ENCODE assay signal across 12 cellular contexts in the genomic region with DNA sequence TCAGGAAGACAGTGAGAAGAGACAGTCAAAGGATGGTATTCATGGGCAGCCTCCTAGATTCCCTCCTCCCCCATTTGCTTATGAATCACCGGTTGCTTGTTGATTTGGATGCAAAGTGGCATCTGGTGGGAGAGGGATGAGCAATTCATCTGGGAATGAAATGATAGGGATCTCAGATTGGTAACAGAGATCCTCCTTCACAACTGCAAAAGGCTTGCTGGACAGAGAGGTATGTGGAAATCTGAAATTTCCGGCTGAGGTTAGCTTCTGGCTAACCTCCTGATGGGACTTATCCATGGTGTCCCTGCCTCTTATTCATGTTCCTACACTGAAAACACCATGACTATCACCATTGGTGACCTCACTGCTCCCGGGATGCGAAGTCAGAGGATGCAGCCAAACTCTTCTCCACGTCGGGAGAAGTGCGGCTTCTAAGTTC. TPM values are rescaled to one million over a fixed set of nuclear protein-coding genes. Genes with fewer than 3 reads are reported as not detected.
DNase-seq lines count a peak whose midpoint lies in the region; ATAC-seq and TF ChIP-seq lines count a peak whose summit lies in the region.
"Had no signal": no experiment of that assay in that cellular context is flagged by ENCODE, and none has a peak within 500 bp of the region (broad histone marks: within the 10 kb centered on the region; RNA-seq: fewer than 3 reads in every experiment).

No MANE protein-coding gene starts in this region.

- H3K36me3 ChIP-seq in MG63 (no peaks in the 10 kb centered on the region), ectodermal cell (ENCODE audit: control insufficient read depth, insufficient read depth, low read length) (no peaks in the 10 kb centered on the region), vagina (no peaks in the 10 kb centered on the region), aorta (ENCODE audit: control insufficient read depth in 1 of 2, insufficient read depth in 2 of 2, low read length in 1 of 2) (no peaks in the 10 kb centered on the region)
- H3K36me3 ChIP-seq: transverse colon had no signal

- intact Hi-C loops in vagina (cut with DNase I) = no loop called here
- intact Hi-C loops in aorta (cut with DNase I) = no loop called here

- DNase-seq in EH (ENCODE audit: low read depth) = peak; percentile 98
- peak; percentile 29 for DNase-seq in MG63
- DNase-seq in mesothelial cell of epicardium (ENCODE audit: low spot score in 2 of 2, unreplicated experiment in 2 of 2) = no peak
- no peak for DNase-seq in vagina (ENCODE audit: extremely low spot score in 2 of 2)
- DNase-seq in aorta = no peak
- DNase-seq: NCI-H1436, right cardiac atrium, transverse colon had no signal

- ATAC-seq in HG03520 (IDR thresholded peaks at IDR 0.05; ENCODE audit: unreplicated experiment) = no peak
- ATAC-seq in HG03342 (IDR thresholded peaks at IDR 0.05; ENCODE audit: unreplicated experiment) = no peak
- ATAC-seq in aorta (ENCODE audit: low FRiP score) = no peak
- ATAC-seq: right cardiac atrium had no signal

- H3K4me3 ChIP-seq in MG63 (no peak overlapping the region), ectodermal cell (ENCODE audit: insufficient read depth, low read depth, low read length) (peak overlapping the region; percentile 16), vagina (no peak overlapping the region), aorta (ENCODE audit: low read length in 2 of 2) (no peak overlapping the region)
- H3K4me3 ChIP-seq: transverse colon had no signal

- no peaks in the 10 kb centered on the region for H3K9me3 ChIP-seq in MG63
- H3K9me3 ChIP-seq in ectodermal cell (ENCODE audit: control insufficient read depth, low read length) = no peaks in the 10 kb centered on the region
- no peaks in the 10 kb centered on the region for H3K9me3 ChIP-seq in vagina
- no peaks in the 10 kb centered on the region for H3K9me3 ChIP-seq in aorta (ENCODE audit: control insufficient read depth, low read length)
- H3K9me3 ChIP-seq: transverse colon had no signal

- H3K27me3 ChIP-seq in MG63 (no peaks in the 10 kb centered on the region), ectodermal cell (ENCODE audit: control insufficient read depth, insufficient read depth, low read length, poor library complexity, severe bottlenecking) (no peaks in the 10 kb centered on the region), vagina (no peaks in the 10 kb centered on the region), aorta (ENCODE audit: control insufficient read depth in 1 of 2, insufficient read depth in 2 of 2, low read length in 1 of 2) (no peaks in the 10 kb centered on the region)

- no peaks in the 10 kb centered on the region for H3K9me3 Mint-ChIP-seq in mesothelial cell of epicardium

- no peak for TF ChIP-seq POLR2A in vagina (IDR thresholded peaks at IDR 0.05)

- peaks cover 73% of the 10 kb centered on the region for H3K4me1 ChIP-seq in ectodermal cell (ENCODE audit: control insufficient read depth, insufficient read depth, low read length)
- H3K4me1 ChIP-seq in vagina = no peaks in the 10 kb centered on the region
- H3K4me1 ChIP-seq in aorta (ENCODE audit: control insufficient read depth in 1 of 2, insufficient read depth in 2 of 2, low read length in 2 of 2) = no peaks in the 10 kb centered on the region
- H3K4me1 ChIP-seq: transverse colon had no signal

- peaks cover 69% of the 10 kb centered on the region for H3K4me1 Mint-ChIP-seq in mesothelial cell of epicardium

- H3K36me3 Mint-ChIP-seq in mesothelial cell of epicardium = no peaks in the 10 kb centered on the region

- peak overlapping the region; percentile 95 for H3K27ac Mint-ChIP-seq in mesothelial cell of epicardium

- WGBS in ectodermal cell, 2 experiments = 2 to 3% methylated on average over 7 of the region's 7 CpGs
- WGBS in aorta, 2 donors = 56 to 61% methylated on average over 7 of the region's 7 CpGs

- H3K4me3 Mint-ChIP-seq in mesothelial cell of epicardium = no peak overlapping the region

- no peaks in the 10 kb centered on the region for H3K27me3 Mint-ChIP-seq in mesothelial cell of epicardium (ENCODE audit: low read depth)

- peak overlapping the region; percentile 92 for H3K27ac ChIP-seq in ectodermal cell (ENCODE audit: insufficient read depth, low read depth, low read length, poor library complexity, severe bottlenecking)
- no peak overlapping the region for H3K27ac ChIP-seq in vagina
- H3K27ac ChIP-seq in aorta (ENCODE audit: low read depth in 1 of 2, low read length in 2 of 2) = no peak overlapping the region
- H3K27ac ChIP-seq: HL-60, transverse colon had no signal

- TF ChIP-seq CTCF in mesothelial cell of epicardium (IDR thresholded peaks at IDR 0.05; ENCODE audit: unreplicated experiment) (no peak), vagina (IDR thresholded peaks at IDR 0.05) (no peak)

RNA-seq across cellular contexts. Expression of a gene that starts 48.4 kb away (rescaled TPM):
- total RNA-seq in MG63 (2014; rRNA removed; shearing (Covaris generic); ENCODE audit: low replicate concordance) = 1.0 and 1.2 TPM in 2 replicates
- 221 TPM for polyA plus RNA-seq in ectodermal cell (2013, experiment 1 of 4)
- polyA plus RNA-seq in ectodermal cell (2013, experiment 2 of 4) = 171 TPM
- 162 TPM for polyA plus RNA-seq in ectodermal cell (2013, experiment 3 of 4)
- polyA plus RNA-seq in ectodermal cell (2013, experiment 4 of 4) = 157 TPM
- total RNA-seq in mesothelial cell of epicardium (213 to 245 TPM (median 216 TPM) in 3 replicates), vagina (26.0 TPM), aorta (10 to 100 TPM; 27.3 to 55.5 TPM)
- 1 to 10 TPM; 1.7 to 1.9 TPM for polyA plus RNA-seq in aorta

Comparison
In these comparisons a context has a peak if more than half of its experiments do, and no peak if none do; other contexts are left out.
1. DNase-seq: peak in EH (single experiment) and MG63 (single experiment); none in mesothelial cell of epicardium (0 of 2), vagina (0 of 2) and aorta (0 of 2).
2. RNA of a gene that starts 48.4 kb away (total RNA-seq): 213 to 245 TPM in mesothelial cell of epicardium, 27.3 to 55.5 TPM in aorta and 26.0 TPM in vagina (single experiment); 1.0 to 1.2 TPM in MG63; every median in the first group is over 10 times any median in the second.